Comparison of ENCODE assay signal across 1 cellular context in genomic region chr22:28379075-28379806, GRCh38.
A peak's percentile ranks its signal among the peaks of the same experiment; 100 is the strongest.
TF ChIP-seq lines count a peak whose summit lies in the region.

No MANE protein-coding gene starts in this region.

TF ChIP-seq in H1, 55 proteins besides CTCF, POLR2A, EP300 and RAD21:
- TF ChIP-seq MAFK (IDR thresholded peaks at IDR 0.05; ENCODE audit: low read depth, low read length): peak; percentile 46; the same call in 1 of the 2 replicates
- no peak for TF ChIP-seq FOSL1 (IDR thresholded peaks at IDR 0.05; ENCODE audit: insufficient read depth, low read depth, low read length)
- TF ChIP-seq SIRT6 (IDR thresholded peaks at IDR 0.05; ENCODE audit: low read length): no peak
